26 cellular contexts compared by ENCODE assay signal in genomic region chr19:34589730-34590129, GRCh38.
"Had no signal": no experiment of that assay in that cellular context is flagged by ENCODE, and none has a peak within 500 bp of the region (broad histone marks: within the 10 kb centered on the region; RNA-seq: fewer than 3 reads in every experiment).

No MANE protein-coding gene starts in this region.

- H3K4me3 Mint-ChIP-seq: activated CD8-positive, alpha-beta T cell treated with anti-CD3 and anti-CD28 coated beads, Interleukin-2, amount 10 ng/mL, durations not matched to agents 7 days and 5 days; activated naive CD8-positive, alpha-beta T cell treated with anti-CD3 and anti-CD28 coated beads, Interleukin-2, amount 50 U/mL, for 24 hours; activated T-helper 1 cell treated with anti-CD3 and anti-CD28 coated beads, Interleukin-12 subunit alpha, Interleukin-12 subunit beta, Interleukin-2, Interleukin-4 antibody, amounts not matched to agents 30 ng/mL and 10 ng/mL and 1 ng/mL, durations not matched to agents 14 hours and 24 hours and 36 hours; central memory CD8-positive, alpha-beta T cell; immature natural killer cell; mesothelial cell of epicardium; natural killer cell; type B pancreatic cell had no signal

- H3K27ac Mint-ChIP-seq: activated CD8-positive, alpha-beta T cell treated with anti-CD3 and anti-CD28 coated beads, Interleukin-2, amount 10 ng/mL, durations not matched to agents 7 days and 5 days; activated naive CD8-positive, alpha-beta T cell treated with anti-CD3 and anti-CD28 coated beads, Interleukin-2, amount 50 U/mL, for 24 hours; activated T-helper 1 cell treated with anti-CD3 and anti-CD28 coated beads, Interleukin-12 subunit alpha, Interleukin-12 subunit beta, Interleukin-2, Interleukin-4 antibody, amounts not matched to agents 30 ng/mL and 10 ng/mL and 1 ng/mL, durations not matched to agents 14 hours and 24 hours and 36 hours; immature natural killer cell; mesothelial cell of epicardium; natural killer cell; type B pancreatic cell had no signal

- H3K4me3 ChIP-seq: hepatocyte, left lung, ovary, psoas muscle, right atrium auricular region, thoracic aorta had no signal

- H3K36me3 Mint-ChIP-seq: natural killer cell, type B pancreatic cell had no signal

- H3K27me3 ChIP-seq: brain microvascular endothelial cell, hepatocyte, left lung, ovary, right atrium auricular region had no signal

- H3K4me1 ChIP-seq: left lung had no signal

- H3K27me3 Mint-ChIP-seq: type B pancreatic cell had no signal

- DNase-seq: activated CD4-positive, alpha-beta T cell treated with anti-CD3 and anti-CD28 coated beads for 1 hour; activated CD4-positive, alpha-beta T cell treated with anti-CD3 and anti-CD28 coated beads, Interleukin-2, amount 50 U/mL, for 1 hour; activated CD8-positive, alpha-beta T cell treated with anti-CD3 and anti-CD28 coated beads, Interleukin-2, amount 10 ng/mL, durations not matched to agents 7 days and 5 days; activated gamma-delta T cell; activated naive CD4-positive, alpha-beta T cell treated with anti-CD3 and anti-CD28 coated beads, Interleukin-2, amount 50 U/mL, for 16 hours; activated naive CD8-positive, alpha-beta T cell treated with anti-CD3 and anti-CD28 coated beads, Interleukin-2, amount 50 U/mL, for 24 hours; anterior cingulate cortex; brain microvascular endothelial cell; effector memory CD4-positive, alpha-beta T cell; foreskin melanocyte; immature natural killer cell; left lung; natural killer cell; ovary; psoas muscle; stimulated activated CD4-positive, alpha-beta T cell treated with anti-CD3 and anti-CD28 coated beads, Interleukin-4, amount 100 ng/mL, for 24 hours; stimulated activated naive CD4-positive, alpha-beta T cell treated with Interleukin-2 at 50 U/mL for 16 hours; T-helper 9 cell had no signal

- ATAC-seq: activated CD8-positive, alpha-beta T cell treated with anti-CD3 and anti-CD28 coated beads, Interleukin-2, amount 10 ng/mL, durations not matched to agents 7 days and 5 days; activated naive CD8-positive, alpha-beta T cell treated with anti-CD3 and anti-CD28 coated beads, Interleukin-2, amount 50 U/mL, for 24 hours; esophagus mucosa; left lung; natural killer cell; psoas muscle had no signal

- H3K9me3 Mint-ChIP-seq: central memory CD8-positive, alpha-beta T cell had no signal

- H3K4me2 ChIP-seq: hepatocyte had no signal

- H3K9me3 ChIP-seq: ovary, psoas muscle, right atrium auricular region had no signal

- H3K4me1 Mint-ChIP-seq: activated naive CD8-positive, alpha-beta T cell treated with anti-CD3 and anti-CD28 coated beads, Interleukin-2, amount 50 U/mL, for 24 hours; central memory CD8-positive, alpha-beta T cell; immature natural killer cell; mesothelial cell of epicardium had no signal

- H3K27ac ChIP-seq: brain microvascular endothelial cell, hepatocyte, left lung, ovary, psoas muscle, right atrium auricular region, thoracic aorta had no signal

- H3K36me3 ChIP-seq: brain microvascular endothelial cell, left lung, ovary, right atrium auricular region, thoracic aorta had no signal

- H3K79me2 ChIP-seq: hepatocyte had no signal

- H2AFZ ChIP-seq: hepatocyte had no signal
